Comparison of ENCODE assay signal across 9 cellular contexts in genomic region chr1:178607718-178608408, GRCh38.
DNase-seq lines count a peak whose midpoint lies in the region; ATAC-seq, FAIRE-seq and TF ChIP-seq lines count a peak whose summit lies in the region.
"Had no signal": no experiment of that assay in that cellular context is flagged by ENCODE, and none has a peak within 500 bp of the region (broad histone marks: within the 10 kb centered on the region; RNA-seq: fewer than 3 reads in every experiment).

No MANE protein-coding gene starts in this region.

- no peak for TF ChIP-seq POLR2A in GM12878 (IDR thresholded peaks at IDR 0.05; ENCODE audit: low read depth, low read length)

- FAIRE-seq in GM12878 (lab: Jason Lieb, UNC): peak; percentile 56

- H3K9me3 ChIP-seq in BLaER1 treated with 17β-estradiol and CSF1 and Interleukin-3, amounts not matched to agents 10 nM and 100 nM (replicated peaks in 1 of 11): no peaks in the 10 kb centered on the region
- no peaks in the 10 kb centered on the region for H3K9me3 ChIP-seq in GM12878 (replicated peaks; ENCODE audit: control insufficient read depth, insufficient read depth, low read length)
- H3K9me3 ChIP-seq in endodermal cell (ENCODE audit: control insufficient read depth, low read length): no peaks in the 10 kb centered on the region

- TF ChIP-seq RAD21 in GM12878 (IDR thresholded peaks at IDR 0.05; ENCODE audit: insufficient read depth, low read depth, low read length): no peak

- peaks cover 5% of the 10 kb centered on the region for H3K4me1 Mint-ChIP-seq in endodermal cell

- peak overlapping the region; percentile 49 for H2AFZ ChIP-seq in GM12878 (ENCODE audit: control insufficient read depth, low read depth, low read length)

- no peak overlapping the region for H3K4me3 ChIP-seq in BLaER1 treated with 17β-estradiol and CSF1 and Interleukin-3, amounts not matched to agents 10 nM and 100 nM
- H3K4me3 ChIP-seq in GM12878 (no peak overlapping the region; the same call in 1 of the 2 replicates), endodermal cell (ENCODE audit: low read length) (no peak overlapping the region)

- peak overlapping the region; percentile 54 to 85 (median 75) for H3K4me2 ChIP-seq in BLaER1 treated with 17β-estradiol and CSF1 and Interleukin-3, amounts not matched to agents 10 nM and 100 nM
- peak overlapping the region; percentile 11 for H3K4me2 ChIP-seq in GM12878 (ENCODE audit: control insufficient read depth, insufficient read depth)

- ATAC-seq in GM19455 (IDR thresholded peaks at IDR 0.05; ENCODE audit: unreplicated experiment) (peak; percentile 40), HG03354 (IDR thresholded peaks at IDR 0.05; ENCODE audit: poor library complexity, severe bottlenecking, unreplicated experiment) (peak; percentile 58), GM12878 (peak; percentile 83)

- H3K27ac ChIP-seq in BLaER1 treated with 17β-estradiol and CSF1 and Interleukin-3, amounts not matched to agents 10 nM and 100 nM: peak overlapping the region in 10 of 11 experiments; percentile 39 to 78 (median 72); a peak in 19 of 22 replicates
- H3K27ac ChIP-seq in GM12878 (ENCODE audit: control insufficient read depth, insufficient read depth) (peak overlapping the region; percentile 50), endodermal cell (ENCODE audit: low read depth, low read length) (no peak overlapping the region)

- no peaks in the 10 kb centered on the region for H3K27me3 Mint-ChIP-seq in endodermal cell (ENCODE audit: insufficient read depth)

- no peaks in the 10 kb centered on the region for H4K20me1 ChIP-seq in BLaER1 treated with 17β-estradiol and CSF1 and Interleukin-3, amounts not matched to agents 10 nM and 100 nM
- no peaks in the 10 kb centered on the region for H4K20me1 ChIP-seq in GM12878 (ENCODE audit: control insufficient read depth, insufficient read depth)

- H3K36me3 ChIP-seq in BLaER1 treated with 17β-estradiol and CSF1 and Interleukin-3, amounts not matched to agents 10 nM and 100 nM: no peaks in the 10 kb centered on the region
- H3K36me3 ChIP-seq in GM12878 (ENCODE audit: control insufficient read depth in 2 of 2, insufficient read depth in 2 of 2, low read length in 1 of 2) (no peaks in the 10 kb centered on the region), endodermal cell (ENCODE audit: control insufficient read depth, insufficient read depth, low read length) (no peaks in the 10 kb centered on the region)

- intact Hi-C loops in GM12878 (cut with micrococcal nuclease; ENCODE audit: unreplicated experiment): loop anchor here (2.0 to 5.0 kb wide), 4 partner anchors 41 to 119 kb away; partner anchors contain the start of gene RALGPS2

- H3K27ac Mint-ChIP-seq in endodermal cell: no peak overlapping the region

- no peaks in the 10 kb centered on the region for H3K9me3 Mint-ChIP-seq in endodermal cell

- SMC1A ChIA-PET in GM12878 (lab: Charles Lee; ENCODE audit: uncharacterized antibody, unreplicated experiment): interaction anchor here (0.8 to 2.4 kb wide), 9 partner anchors 9 to 146 kb away, joined by 3 to 10 read pairs (median 3); no protein-coding TSS in a partner anchor

- POLR2A ChIA-PET in GM12878 (lab: Charles Lee): interaction anchor here (0.5 to 1.8 kb wide), 3 partner anchors 52 to 503 kb away, joined by 3 to 6 read pairs (median 3); no protein-coding TSS in a partner anchor

- peak overlapping the region in 9 of 11 experiments; percentile 20 to 54 (median 48); a peak in 12 of 22 replicates for H3K9ac ChIP-seq in BLaER1 treated with 17β-estradiol and CSF1 and Interleukin-3, amounts not matched to agents 10 nM and 100 nM
- H3K9ac ChIP-seq in GM12878 (ENCODE audit: control insufficient read depth, insufficient read depth, low read length): peak overlapping the region; percentile 24; the same call in 1 of the 2 replicates
- no peak overlapping the region for H3K9ac ChIP-seq in endodermal cell (ENCODE audit: extremely low read depth, low read length, poor library complexity, severe bottlenecking)

- CTCF ChIA-PET in GM12878 (lab: Yijun Ruan, JAX): interaction anchor here (1.0 to 1.9 kb wide), 4 partner anchors 29 to 146 kb away, joined by 4 to 9 read pairs (median 5); no protein-coding TSS in a partner anchor

- WGBS in GM12878 (ENCODE audit: insufficient coverage, insufficient replicate concordance, low lambda C conversion rate, missing lambda C conversion rate): 2% methylated on average over 6 of the region's 6 CpGs
- 90 to 93% methylated on average over 3 to 6 of the region's 6 CpGs for WGBS in endodermal cell (ENCODE audit: insufficient coverage in 1 of 2, insufficient read length in 1 of 2), 2 experiments

- RAD21 ChIA-PET in GM12878 (lab: Charles Lee; ENCODE audit: unreplicated experiment): interaction anchor here (0.7 to 2.7 kb wide), 10 partner anchors 12 to 52 kb away, joined by 3 to 16 read pairs (median 3); no protein-coding TSS in a partner anchor

- no peaks in the 10 kb centered on the region for H3K27me3 ChIP-seq in BLaER1 treated with 17β-estradiol and CSF1 and Interleukin-3, amounts not matched to agents 10 nM and 100 nM
- H3K27me3 ChIP-seq in GM12878 (replicated peaks in 1 of 2; ENCODE audit: control insufficient read depth in 2 of 2, insufficient read depth in 2 of 2, low read length in 1 of 2) (no peaks in the 10 kb centered on the region), endodermal cell (ENCODE audit: control insufficient read depth, insufficient read depth, low read length, poor library complexity, severe bottlenecking) (no peaks in the 10 kb centered on the region)

- peaks cover 28 to 52% (median 44%) of the 10 kb centered on the region in 10 experiments for H3K4me1 ChIP-seq in BLaER1 treated with 17β-estradiol and CSF1 and Interleukin-3, amounts not matched to agents 10 nM and 100 nM
- peaks cover 41% of the 10 kb centered on the region for H3K4me1 ChIP-seq in GM12878 (ENCODE audit: control insufficient read depth, insufficient read depth, low read length)
- no peaks in the 10 kb centered on the region for H3K4me1 ChIP-seq in endodermal cell (ENCODE audit: control insufficient read depth, insufficient read depth, low read length)

- no peaks in the 10 kb centered on the region for H3K36me3 Mint-ChIP-seq in endodermal cell (ENCODE audit: low read depth)

- in situ Hi-C loops in GM12878 (cut with MboI): no loop called here

- 0 out of 4 replicates have a peak, but pooled peaks of 1 of the 2 experiments have one; percentile 21 for TF ChIP-seq EP300 in GM12878 (IDR thresholded peaks at IDR 0.05; ENCODE audit: borderline replicate concordance in 1 of 2, control insufficient read depth in 1 of 2, low read depth in 2 of 2, low read length in 2 of 2)

- H3K79me2 ChIP-seq in GM12878 (ENCODE audit: control insufficient read depth, insufficient read depth, low read length): no peaks in the 10 kb centered on the region

- H3K4me3 Mint-ChIP-seq in endodermal cell: no peak overlapping the region

- DNase-seq in GM12878 (ENCODE audit: low read depth, low spot score) (peak; percentile 72), NCI-H187 (lab: John Stamatoyannopoulos, UW) (no peak), endodermal cell (no peak), HPDE6-E6E7 (ENCODE audit: extremely low spot score) (no peak)
- DNase-seq in activated CD4-positive, alpha-beta T cell treated with anti-CD3 and anti-CD28 coated beads for 4 hours: no peak
- DNase-seq: SHP77 treated with DMSO at 0.1 percent for 48 hours had no signal

- no TSS peak for BruUV-seq in GM12878 (replicated peaks; lab: Mats Ljungman, UMichigan)

- TF ChIP-seq CTCF in GM12878 (IDR thresholded peaks at IDR 0.05 in 2 of 3, conservative IDR thresholded peaks at IDR 0.05 in 1 of 3; ENCODE audit: control insufficient read depth in 2 of 3, extremely low read depth in 1 of 3, insufficient read depth in 1 of 3, low read depth in 3 of 3, low read length in 3 of 3) (no peak), endodermal cell (conservative IDR thresholded peaks at IDR 0.05) (no peak)

TF ChIP-seq in GM12878, 131 proteins besides CTCF, POLR2A, EP300 and RAD21 (continues in another document):
- TF ChIP-seq RUNX3 (IDR thresholded peaks at IDR 0.05; ENCODE audit: low read length): peak; percentile 85
- TF ChIP-seq, protein P1, sequence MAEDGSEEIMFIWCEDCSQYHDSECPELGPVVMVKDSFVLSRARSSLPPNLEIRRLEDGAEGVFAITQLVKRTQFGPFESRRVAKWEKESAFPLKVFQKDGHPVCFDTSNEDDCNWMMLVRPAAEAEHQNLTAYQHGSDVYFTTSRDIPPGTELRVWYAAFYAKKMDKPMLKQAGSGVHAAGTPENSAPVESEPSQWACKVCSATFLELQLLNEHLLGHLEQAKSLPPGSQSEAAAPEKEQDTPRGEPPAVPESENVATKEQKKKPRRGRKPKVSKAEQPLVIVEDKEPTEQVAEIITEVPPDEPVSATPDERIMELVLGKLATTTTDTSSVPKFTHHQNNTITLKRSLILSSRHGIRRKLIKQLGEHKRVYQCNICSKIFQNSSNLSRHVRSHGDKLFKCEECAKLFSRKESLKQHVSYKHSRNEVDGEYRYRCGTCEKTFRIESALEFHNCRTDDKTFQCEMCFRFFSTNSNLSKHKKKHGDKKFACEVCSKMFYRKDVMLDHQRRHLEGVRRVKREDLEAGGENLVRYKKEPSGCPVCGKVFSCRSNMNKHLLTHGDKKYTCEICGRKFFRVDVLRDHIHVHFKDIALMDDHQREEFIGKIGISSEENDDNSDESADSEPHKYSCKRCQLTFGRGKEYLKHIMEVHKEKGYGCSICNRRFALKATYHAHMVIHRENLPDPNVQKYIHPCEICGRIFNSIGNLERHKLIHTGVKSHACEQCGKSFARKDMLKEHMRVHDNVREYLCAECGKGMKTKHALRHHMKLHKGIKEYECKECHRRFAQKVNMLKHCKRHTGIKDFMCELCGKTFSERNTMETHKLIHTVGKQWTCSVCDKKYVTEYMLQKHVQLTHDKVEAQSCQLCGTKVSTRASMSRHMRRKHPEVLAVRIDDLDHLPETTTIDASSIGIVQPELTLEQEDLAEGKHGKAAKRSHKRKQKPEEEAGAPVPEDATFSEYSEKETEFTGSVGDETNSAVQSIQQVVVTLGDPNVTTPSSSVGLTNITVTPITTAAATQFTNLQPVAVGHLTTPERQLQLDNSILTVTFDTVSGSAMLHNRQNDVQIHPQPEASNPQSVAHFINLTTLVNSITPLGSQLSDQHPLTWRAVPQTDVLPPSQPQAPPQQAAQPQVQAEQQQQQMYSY (CRISPR knock-in tag; IDR thresholded peaks at IDR 0.05): no peak
